ENCODE assay signal across 8 cellular contexts in the genomic region with DNA sequence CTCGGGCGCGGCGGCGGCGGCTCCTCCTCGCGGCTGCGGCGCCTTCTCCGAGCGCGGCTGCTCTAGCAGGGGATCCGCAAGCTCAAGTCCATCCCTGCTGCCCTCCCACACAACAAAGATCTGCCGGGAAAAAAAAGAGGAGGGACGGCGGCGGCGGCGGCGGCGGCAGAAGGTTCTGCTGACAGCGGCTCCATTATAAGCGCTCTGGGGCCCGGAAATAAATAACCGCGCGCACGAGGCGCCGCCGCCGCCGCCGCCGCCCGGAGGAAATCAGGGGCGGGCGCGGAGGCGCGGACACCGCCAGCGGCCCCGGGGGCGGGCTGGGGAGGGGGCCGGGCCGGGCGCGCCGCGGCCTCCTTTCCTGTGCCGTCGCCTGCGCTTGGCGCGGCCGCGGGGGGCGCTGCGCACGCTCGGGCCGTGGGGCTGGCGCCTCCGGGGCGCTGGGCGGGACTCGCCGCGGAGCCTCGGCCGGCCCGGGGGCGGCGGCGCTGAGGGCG.
DNase-seq lines count a peak whose midpoint lies in the region; ATAC-seq, FAIRE-seq and TF ChIP-seq lines count a peak whose summit lies in the region.

A gene (minus strand): TSS at position 206 of the 497 bp plus-strand sequence. CDS start 331 bp downstream, outside the sequence.

- H3K9me3 Mint-ChIP-seq in nephron: no peaks in the 10 kb centered on the region
- no peaks in the 10 kb centered on the region for H3K9me3 Mint-ChIP-seq in stimulated activated naive CD8-positive, alpha-beta T cell treated with anti-CD3 and anti-CD28 coated beads, Interleukin-15, Interleukin-2, amounts not matched to agents 100 ng/mL and 50 ng/mL, for 24 hours

- H3K4me3 ChIP-seq in fibroblast of pulmonary artery (replicated peaks; ENCODE audit: low read depth, low read length): peak within 1 kb of the TSS; percentile 69

- peak; percentile 87 for ATAC-seq in GM21526 (IDR thresholded peaks at IDR 0.05; ENCODE audit: low FRiP score, unreplicated experiment)

- peak; percentile 95 for DNase-seq in DMS53 (lab: John Stamatoyannopoulos, UW)
- DNase-seq in HuH-7 (ENCODE audit: low spot score): peak; percentile 64
- DNase-seq in RCC 7860 (ENCODE audit: low spot score): peak; percentile 58
- DNase-seq in activated T-helper 9 cell treated with anti-CD3 and anti-CD28 coated beads, Interleukin-2, amount 50 U/mL, for 16 hours (ENCODE audit: low read depth): peak; percentile 78
- DNase-seq in fibroblast of pulmonary artery (ENCODE audit: low read depth): peak; percentile 75

- peaks cover 37% of the 10 kb centered on the region for H3K27me3 Mint-ChIP-seq in nephron (ENCODE audit: low read depth)
- no peaks in the 10 kb centered on the region for H3K27me3 Mint-ChIP-seq in stimulated activated naive CD8-positive, alpha-beta T cell treated with anti-CD3 and anti-CD28 coated beads, Interleukin-15, Interleukin-2, amounts not matched to agents 100 ng/mL and 50 ng/mL, for 24 hours

- H3K4me1 Mint-ChIP-seq in nephron: peaks cover 15% of the 10 kb centered on the region
- peaks cover 37% of the 10 kb centered on the region for H3K4me1 Mint-ChIP-seq in stimulated activated naive CD8-positive, alpha-beta T cell treated with anti-CD3 and anti-CD28 coated beads, Interleukin-15, Interleukin-2, amounts not matched to agents 100 ng/mL and 50 ng/mL, for 24 hours (ENCODE audit: low read depth)

- no peaks in the 10 kb centered on the region for H3K36me3 Mint-ChIP-seq in nephron (ENCODE audit: low read depth)
- peaks cover 17% of the 10 kb centered on the region for H3K36me3 Mint-ChIP-seq in stimulated activated naive CD8-positive, alpha-beta T cell treated with anti-CD3 and anti-CD28 coated beads, Interleukin-15, Interleukin-2, amounts not matched to agents 100 ng/mL and 50 ng/mL, for 24 hours (ENCODE audit: low read depth)

- TF ChIP-seq CTCF in fibroblast of pulmonary artery (IDR thresholded peaks at IDR 0.05; ENCODE audit: low read length, missing control alignments) (no peak), nephron (IDR thresholded peaks at IDR 0.05; ENCODE audit: unreplicated experiment in 3 of 3) (no peak)

- peak within 1 kb of the TSS; percentile 91 to 93 (median 91) for H3K4me3 Mint-ChIP-seq in nephron
- H3K4me3 Mint-ChIP-seq in stimulated activated naive CD8-positive, alpha-beta T cell treated with anti-CD3 and anti-CD28 coated beads, Interleukin-15, Interleukin-2, amounts not matched to agents 100 ng/mL and 50 ng/mL, for 24 hours: peak within 1 kb of the TSS; percentile 98

- no peak for FAIRE-seq in RCC 7860 (lab: Jason Lieb, UNC)

- peak within 1 kb of the TSS; percentile 30 to 85 (median 85) for H3K27ac Mint-ChIP-seq in nephron
- H3K27ac Mint-ChIP-seq in stimulated activated naive CD8-positive, alpha-beta T cell treated with anti-CD3 and anti-CD28 coated beads, Interleukin-15, Interleukin-2, amounts not matched to agents 100 ng/mL and 50 ng/mL, for 24 hours: peak within 1 kb of the TSS; percentile 97

Comparison
In these comparisons a context has a peak if more than half of its experiments do, and no peak if none do; other contexts are left out.
1. Peak in every context shown above with its lines: DNase-seq, ATAC-seq and H3K4me3 ChIP-seq.